In genomic region chrX:13840121-13840520, GRCh38 we compare ENCODE assay signal across 22 cellular contexts. TPM values are rescaled to one million over a fixed set of nuclear protein-coding genes. Genes with fewer than 3 reads are reported as not detected.
"Had no signal": no experiment of that assay in that cellular context is flagged by ENCODE, and none has a peak within 500 bp of the region (broad histone marks: within the 10 kb centered on the region; RNA-seq: fewer than 3 reads in every experiment).

No MANE protein-coding gene starts in this region.

- H3K27me3 ChIP-seq: SJSA1 had no signal

- H3K36me3 ChIP-seq: SJSA1 had no signal

- H3K4me1 ChIP-seq: SJSA1 had no signal

- H3K9me3 ChIP-seq: SJSA1 had no signal

- H3K4me3 ChIP-seq: SJSA1, SK-N-MC had no signal

- DNase-seq: KBM-7, MV-4-11, NCI-H1092, NCI-H1105 treated with DMSO at 0.1 percent for 48 hours, NCI-H1417 treated with DMSO at 0.1 percent for 48 hours, NCI-H146, NCI-H1694 treated with DMSO at 0.1 percent for 48 hours, NCI-H1930, NCI-H2081, NCI-H2171, NCI-H226, NCI-H446, NCI-H510A, NCI-H524 treated with DMSO at 0.1 percent for 48 hours, NCI-H69, NCI-H774, Right ventricle myocardium superior, RPMI8226, SIG-M5 had no signal

- H3K27ac ChIP-seq: SJSA1, SK-N-MC had no signal

RNA-seq across cellular contexts. Expression of gene GPM6B, which starts 23.2 kb away (rescaled TPM):
- total RNA-seq: HT-29, SJSA1 had no signal
